8 cellular contexts compared by ENCODE assay signal in the genomic region with DNA sequence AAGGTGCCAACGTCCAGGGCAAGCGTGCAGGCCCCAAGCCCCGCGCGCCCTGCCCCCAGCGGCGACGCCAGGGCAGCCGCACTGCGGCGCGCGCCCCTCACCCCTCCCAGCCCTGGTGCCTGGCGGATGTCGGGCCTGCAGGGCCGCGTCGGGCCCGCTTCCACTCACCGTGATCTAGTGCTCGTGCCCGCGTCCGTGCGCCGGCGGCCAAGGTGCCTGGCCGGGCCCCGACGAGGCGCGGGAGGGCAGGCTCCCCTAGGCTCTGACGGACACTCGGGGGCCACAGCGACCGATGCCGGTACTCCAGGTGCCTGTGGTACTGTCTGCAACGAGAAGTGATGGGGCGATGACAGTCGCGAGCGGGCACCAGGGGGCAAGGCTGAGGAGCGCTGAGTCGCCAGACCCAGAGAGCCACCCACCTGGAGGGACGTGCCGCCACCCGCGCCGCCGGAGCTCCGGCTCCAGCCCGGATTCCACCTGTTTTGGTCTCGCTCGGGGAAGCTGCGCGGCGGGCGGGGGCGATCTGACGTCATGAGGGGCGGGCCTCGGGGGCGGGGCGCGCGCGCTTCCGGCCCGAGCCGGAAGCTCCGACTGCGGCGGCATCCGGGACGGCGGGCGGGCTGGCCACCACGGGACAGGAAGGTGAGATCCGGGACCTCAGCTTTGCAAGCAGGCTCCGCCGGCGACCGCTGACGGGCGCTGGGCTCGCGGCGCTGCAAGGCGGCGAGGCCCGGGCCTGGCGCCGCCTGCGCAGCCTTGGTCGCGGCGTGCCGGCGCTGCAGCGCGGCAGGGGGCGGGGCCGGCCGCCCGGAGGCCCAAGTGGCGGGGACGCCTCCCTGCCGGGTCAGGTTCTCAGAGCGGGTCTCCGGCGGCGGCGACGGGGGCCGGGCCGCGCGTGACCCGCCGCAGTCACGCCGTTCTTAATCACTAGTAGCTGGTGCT. TPM values are rescaled to one million over a fixed set of nuclear protein-coding genes. Genes with fewer than 3 reads are reported as not detected.
DNase-seq lines count a peak whose midpoint lies in the region; ATAC-seq and TF ChIP-seq lines count a peak whose summit lies in the region.

Gene LYSET (plus strand): TSS at position 927 of the 942 bp plus-strand sequence. CDS start 89 bp downstream, outside the sequence.
Gene MOAP1 (minus strand): TSS at position 507 of the 942 bp plus-strand sequence. CDS start 655 bp downstream, outside the sequence.

- no peaks in the 10 kb centered on the region for H3K9me3 ChIP-seq in ectodermal cell (ENCODE audit: control insufficient read depth, low read length)

- peaks cover 36% of the 10 kb centered on the region for H3K4me1 Mint-ChIP-seq in activated CD4-positive, alpha-beta memory T cell treated with anti-CD3 and anti-CD28 coated beads, Interleukin-2, amount 10 ng/mL, durations not matched to agents 7 days and 5 days
- peaks cover 26% of the 10 kb centered on the region for H3K4me1 Mint-ChIP-seq in memory B cell

- H3K4me3 ChIP-seq in ectodermal cell (ENCODE audit: insufficient read depth, low read depth, low read length), result peak within 1 kb of the TSS; percentile 91

- H3K9me3 Mint-ChIP-seq in activated CD4-positive, alpha-beta memory T cell treated with anti-CD3 and anti-CD28 coated beads, Interleukin-2, amount 10 ng/mL, durations not matched to agents 7 days and 5 days, result no peaks in the 10 kb centered on the region
- H3K9me3 Mint-ChIP-seq in memory B cell, result no peaks in the 10 kb centered on the region

- no peaks in the 10 kb centered on the region for H3K4me1 ChIP-seq in ectodermal cell (ENCODE audit: control insufficient read depth, insufficient read depth, low read length)

- peak within 1 kb of the TSS; percentile 80 for H3K27ac Mint-ChIP-seq in activated CD4-positive, alpha-beta memory T cell treated with anti-CD3 and anti-CD28 coated beads, Interleukin-2, amount 10 ng/mL, durations not matched to agents 7 days and 5 days
- H3K27ac Mint-ChIP-seq in memory B cell, result peak within 1 kb of the TSS; percentile 94

- peaks cover 25% of the 10 kb centered on the region for H3K36me3 Mint-ChIP-seq in activated CD4-positive, alpha-beta memory T cell treated with anti-CD3 and anti-CD28 coated beads, Interleukin-2, amount 10 ng/mL, durations not matched to agents 7 days and 5 days (ENCODE audit: low read depth)
- peaks cover 9% of the 10 kb centered on the region for H3K36me3 Mint-ChIP-seq in memory B cell

- DNase-seq in NCI-H748 treated with DMSO at 0.1 percent for 48 hours (lab: John Stamatoyannopoulos, UW) (peak; percentile 76), memory B cell (ENCODE audit: low spot score in 2 of 2) (peak; percentile 82 to 84)
- peak; percentile 94 for DNase-seq in activated CD4-positive, alpha-beta memory T cell treated with anti-CD3 and anti-CD28 coated beads, Interleukin-2, amount 10 ng/mL, durations not matched to agents 7 days and 5 days
- DNase-seq in stimulated activated CD8-positive, alpha-beta memory T cell treated with anti-CD3 and anti-CD28 coated beads, Interleukin-12 subunit alpha, Interleukin-12 subunit beta, amount 100 ng/mL, for 24 hours (ENCODE audit: extremely low read depth), result peak; percentile 69

- POLR2A ChIA-PET in activated CD4-positive, alpha-beta memory T cell treated with anti-CD3 and anti-CD28 coated beads, Interleukin-2, amount 10 ng/mL, durations not matched to agents 7 days and 5 days (lab: Charles Lee), result interaction anchor here (0.7 to 8.4 kb wide), 18 partner anchors 8 to 896 kb away, joined by 3 to 136 read pairs (median 4); partner anchors contain the start of genes DDX24, GOLGA5, GON7 and IFI27L1

- no peaks in the 10 kb centered on the region for H3K27me3 Mint-ChIP-seq in activated CD4-positive, alpha-beta memory T cell treated with anti-CD3 and anti-CD28 coated beads, Interleukin-2, amount 10 ng/mL, durations not matched to agents 7 days and 5 days
- H3K27me3 Mint-ChIP-seq in memory B cell, result no peaks in the 10 kb centered on the region

- CTCF ChIA-PET in activated CD4-positive, alpha-beta memory T cell treated with anti-CD3 and anti-CD28 coated beads, Interleukin-2, amount 10 ng/mL, durations not matched to agents 7 days and 5 days (lab: Charles Lee), result interaction anchor here (0.5 to 4.1 kb wide), 13 partner anchors 9 to 429 kb away, joined by 3 to 47 read pairs (median 4); partner anchors contain the start of genes GON7, ITPK1 and UBR7

- peak within 1 kb of the TSS; percentile 94 for H3K4me3 Mint-ChIP-seq in activated CD4-positive, alpha-beta memory T cell treated with anti-CD3 and anti-CD28 coated beads, Interleukin-2, amount 10 ng/mL, durations not matched to agents 7 days and 5 days
- peak within 1 kb of the TSS; percentile 96 for H3K4me3 Mint-ChIP-seq in memory B cell

- H3K27me3 ChIP-seq in ectodermal cell (ENCODE audit: control insufficient read depth, insufficient read depth, low read length, poor library complexity, severe bottlenecking), result no peaks in the 10 kb centered on the region

- peak; percentile 84 for TF ChIP-seq POLR2A in GM19099 (IDR thresholded peaks at IDR 0.05; ENCODE audit: extremely low read depth, insufficient read length, low read depth)

- H3K27ac ChIP-seq in C4-2B, result peak within 1 kb of the TSS; percentile 95
- H3K27ac ChIP-seq in ectodermal cell (ENCODE audit: insufficient read depth, low read depth, low read length, poor library complexity, severe bottlenecking), result peak within 1 kb of the TSS; percentile 84

- peak; percentile 60 for ATAC-seq in HG03378 (IDR thresholded peaks at IDR 0.05; ENCODE audit: unreplicated experiment)
- ATAC-seq in memory B cell (ENCODE audit: low read depth), result peak; percentile 84

- 0% methylated on average over 122 of the region's 122 CpGs for WGBS in ectodermal cell, 2 experiments

- no peaks in the 10 kb centered on the region for H3K36me3 ChIP-seq in ectodermal cell (ENCODE audit: control insufficient read depth, insufficient read depth, low read length)

- TF ChIP-seq CTCF in C4-2B (conservative IDR thresholded peaks at IDR 0.05), result peak; percentile 49

RNA-seq across cellular contexts. Expression of gene LYSET, which starts in this region (rescaled TPM):
- 1 to 10 TPM; 7.4 to 8.3 TPM for total RNA-seq in activated CD4-positive, alpha-beta memory T cell treated with anti-CD3 and anti-CD28 coated beads, Interleukin-2, amount 10 ng/mL, durations not matched to agents 7 days and 5 days
- 27.9 TPM for polyA plus RNA-seq in ectodermal cell (2013, experiment 1 of 4)
- 27.0 TPM for polyA plus RNA-seq in ectodermal cell (2013, experiment 2 of 4)
- 27.0 TPM for polyA plus RNA-seq in ectodermal cell (2013, experiment 3 of 4)
- 27.9 TPM for polyA plus RNA-seq in ectodermal cell (2013, experiment 4 of 4)

RNA-seq across cellular contexts. Expression of gene MOAP1, which starts in this region (rescaled TPM):
- 10 to 100 TPM; 23.1 to 24.6 TPM for total RNA-seq in activated CD4-positive, alpha-beta memory T cell treated with anti-CD3 and anti-CD28 coated beads, Interleukin-2, amount 10 ng/mL, durations not matched to agents 7 days and 5 days
- polyA plus RNA-seq in ectodermal cell (2013, experiment 1 of 4), result 21.4 TPM
- polyA plus RNA-seq in ectodermal cell (2013, experiment 2 of 4), result 20.9 TPM
- polyA plus RNA-seq in ectodermal cell (2013, experiment 3 of 4), result 17.5 TPM
- polyA plus RNA-seq in ectodermal cell (2013, experiment 4 of 4), result 18.6 TPM

Comparison
In these comparisons a context has a peak if more than half of its experiments do, and no peak if none do; other contexts are left out.
1. Peak in every context shown above with its lines: DNase-seq, ATAC-seq, H3K4me3 ChIP-seq and H3K27ac ChIP-seq.